In the genomic region with DNA sequence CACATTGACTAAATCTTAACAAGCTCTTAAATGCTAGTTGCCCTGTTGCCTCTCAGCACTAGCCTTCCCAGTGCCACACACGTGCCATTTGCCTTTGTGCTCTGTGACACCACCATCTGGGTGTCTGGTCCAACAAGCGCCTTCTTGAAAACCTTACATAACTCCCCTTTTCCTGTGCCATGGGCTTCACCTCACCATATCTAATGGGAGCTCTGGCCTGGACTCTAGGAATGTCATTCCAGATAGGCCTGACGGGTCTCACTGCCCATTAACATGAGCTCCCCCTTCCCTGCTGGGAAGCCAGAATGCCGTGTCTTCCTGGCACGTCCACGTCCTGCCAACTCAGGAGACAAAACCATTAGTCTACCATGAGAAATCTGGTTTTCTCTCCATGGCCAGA, we compare ENCODE assay signal across 3 cellular contexts.
"Had no signal": no experiment of that assay in that cellular context is flagged by ENCODE, and none has a peak within 500 bp of the region (broad histone marks: within the 10 kb centered on the region; RNA-seq: fewer than 3 reads in every experiment).

No MANE protein-coding gene starts in this region.

- H3K4me3 ChIP-seq: GM12878 had no signal

- ATAC-seq: GM12878 had no signal

- DNase-seq: GDM1, GF-D8 had no signal
